13 cellular contexts compared by ENCODE assay signal in the genomic region with DNA sequence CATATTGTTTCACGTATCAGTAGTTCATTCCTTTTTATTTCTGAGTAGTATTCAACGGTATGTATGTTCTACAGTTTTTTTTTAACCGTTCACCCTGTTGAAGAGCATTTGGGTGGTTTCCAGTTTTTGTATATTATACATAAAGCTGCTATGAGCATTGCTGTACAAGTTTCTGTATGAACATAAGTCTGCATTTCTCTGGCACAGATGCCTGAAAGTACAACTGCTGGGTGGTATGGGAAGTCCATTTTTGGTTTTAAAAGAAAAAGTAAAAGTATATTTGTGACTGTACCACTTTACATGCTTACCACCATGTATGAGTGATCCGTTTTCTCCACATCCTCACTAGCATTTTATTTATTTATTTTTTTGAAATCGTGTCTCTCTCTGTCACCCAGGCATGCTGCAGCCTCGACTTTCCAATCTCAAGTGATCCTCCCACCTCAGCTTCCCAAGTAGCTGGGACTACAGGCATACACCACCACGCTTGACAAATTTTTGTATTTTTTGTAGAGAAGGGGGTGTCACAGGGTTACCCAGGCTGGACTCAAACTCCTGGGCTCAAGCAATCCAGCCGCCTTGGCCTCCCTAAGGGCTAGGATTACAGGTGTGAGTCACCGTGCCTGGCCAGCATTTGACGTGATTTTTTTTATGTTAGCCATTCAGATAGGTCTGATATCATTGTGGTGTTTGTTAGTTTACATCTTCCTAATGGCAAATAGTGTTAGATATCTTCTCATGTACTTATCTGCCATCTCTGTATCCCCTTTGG. TPM values are rescaled to one million over a fixed set of nuclear protein-coding genes. Genes with fewer than 3 reads are reported as not detected.
DNase-seq lines count a peak whose midpoint lies in the region; ATAC-seq and TF ChIP-seq lines count a peak whose summit lies in the region.
"Had no signal": no experiment of that assay in that cellular context is flagged by ENCODE, and none has a peak within 500 bp of the region (broad histone marks: within the 10 kb centered on the region; RNA-seq: fewer than 3 reads in every experiment).

No MANE protein-coding gene starts in this region.

- H3K4me1 ChIP-seq in PC-3 (ENCODE audit: insufficient read depth, low read length) (peaks cover 25% of the 10 kb centered on the region), prostate gland (replicated peaks) (no peaks in the 10 kb centered on the region), transverse colon (no peaks in the 10 kb centered on the region)

- no peaks in the 10 kb centered on the region for H3K79me2 ChIP-seq in PC-3 (ENCODE audit: low read length)

- H2AFZ ChIP-seq in PC-3 (ENCODE audit: low read length), result no peak overlapping the region

- no peaks in the 10 kb centered on the region for H4K20me1 ChIP-seq in PC-3 (ENCODE audit: low read length)

- DNase-seq in PC-3 (peak; percentile 60), anterior cingulate cortex (lab: John Stamatoyannopoulos, UW) (no peak), prostate gland (ENCODE audit: low spot score) (no peak), globus pallidus (ENCODE audit: low spot score) (no peak), transverse colon (no peak)
- DNase-seq: DMS 273 treated with DMSO at 0.1 percent for 48 hours, NCI-H510A treated with DMSO at 0.1 percent for 48 hours, WERI-Rb-1 had no signal

- H3K4me2 ChIP-seq in PC-3 (ENCODE audit: low read length), result no peak overlapping the region

- no TSS peak for BruUV-seq in PC-3 (replicated peaks; lab: Mats Ljungman, UMichigan)

- no peak overlapping the region for H3K4me3 ChIP-seq in PC-3 (ENCODE audit: low read length)
- H3K4me3 ChIP-seq in prostate gland, result no peak overlapping the region
- H3K4me3 ChIP-seq in transverse colon, result no peak overlapping the region
- H3K4me3 ChIP-seq: skin epidermis had no signal

- H3K27me3 ChIP-seq in PC-3 (ENCODE audit: low read length), result no peaks in the 10 kb centered on the region
- H3K27me3 ChIP-seq in prostate gland (replicated peaks; ENCODE audit: insufficient read depth), result no peaks in the 10 kb centered on the region
- peaks cover 67% of the 10 kb centered on the region for H3K27me3 ChIP-seq in transverse colon

- TF ChIP-seq CTCF in PC-3 (conservative IDR thresholded peaks at IDR 0.05; ENCODE audit: low read depth, low read length) (no peak), prostate gland (IDR thresholded peaks at IDR 0.05) (no peak), transverse colon (IDR thresholded peaks at IDR 0.05) (no peak)

- intact Hi-C loops in PC-3 (cut with micrococcal nuclease) (loop anchor here (10.0 kb wide), 1 partner anchor 241 kb away; no protein-coding TSS in a partner anchor), prostate gland (cut with DNase I) (loop anchor here (10.0 kb wide), 1 partner anchor 351 kb away; no protein-coding TSS in a partner anchor), transverse colon (cut with DNase I; ENCODE audit: low total_unique reads) (loop anchor here (10.0 kb wide), 1 partner anchor 361 kb away; no protein-coding TSS in a partner anchor)

- in situ Hi-C loops in transverse colon (cut with MboI; ENCODE audit: low pct_ligation_motif_present in 1 of 4, low pct_unique_long_range_greater_than_20kb in 1 of 4, low sequenced_read_pairs in 3 of 4), result loop anchor here in 2 of 4 donors (10.0 kb wide), 2 partner anchors 351 to 361 kb away; no protein-coding TSS in a partner anchor

- H3K36me3 ChIP-seq in PC-3 (ENCODE audit: low read depth, low read length) (no peaks in the 10 kb centered on the region), prostate gland (no peaks in the 10 kb centered on the region), transverse colon (no peaks in the 10 kb centered on the region)
- H3K36me3 ChIP-seq: WERI-Rb-1 had no signal

- H3F3A ChIP-seq in PC-3 (ENCODE audit: low read length, unreplicated experiment), result no peaks in the 10 kb centered on the region

- no peak overlapping the region for H3K9ac ChIP-seq in PC-3 (ENCODE audit: low read length)

- POLR2A ChIA-PET in PC-3 (lab: Charles Lee; ENCODE audit: unreplicated experiment), result no interaction called here

- WGBS in prostate gland, result 77% methylated on average over 10 of the region's 10 CpGs
- WGBS in transverse colon (ENCODE audit: low coverage in 1 of 2), 2 donors, result 63 to 78% methylated on average over 10 of the region's 10 CpGs

- ATAC-seq in GM18505 (IDR thresholded peaks at IDR 0.05; ENCODE audit: unreplicated experiment) (peak; percentile 58), GM21367 (IDR thresholded peaks at IDR 0.05; ENCODE audit: unreplicated experiment) (peak; percentile 74), HG03025 (IDR thresholded peaks at IDR 0.05; ENCODE audit: low FRiP score, unreplicated experiment) (peak; percentile 73), PC-3 (peak; percentile 71)

- no peaks in the 10 kb centered on the region for H3K9me3 ChIP-seq in PC-3 (ENCODE audit: low read length)
- H3K9me3 ChIP-seq in prostate gland, result no peaks in the 10 kb centered on the region
- H3K9me3 ChIP-seq in transverse colon, result no peaks in the 10 kb centered on the region

- no peak overlapping the region for H3K27ac ChIP-seq in PC-3 (ENCODE audit: low read length)
- H3K27ac ChIP-seq in prostate gland, result no peak overlapping the region
- no peak overlapping the region for H3K27ac ChIP-seq in transverse colon
- H3K27ac ChIP-seq: skin epidermis, WERI-Rb-1 had no signal

- TF ChIP-seq EP300 in transverse colon (IDR thresholded peaks at IDR 0.05; ENCODE audit: low read depth), result no peak

- CTCF ChIA-PET in PC-3 (lab: Charles Lee), result no interaction called here

- no peaks in the 10 kb centered on the region for H3K9me2 ChIP-seq in PC-3 (replicated peaks; ENCODE audit: low read length)

- TF ChIP-seq POLR2A in GM18505 (IDR thresholded peaks at IDR 0.05; ENCODE audit: borderline replicate concordance, extremely low read depth, insufficient read depth, insufficient read length), result no peak
- no peak for TF ChIP-seq POLR2A in prostate gland (IDR thresholded peaks at IDR 0.05)
- no peak for TF ChIP-seq POLR2A in transverse colon (IDR thresholded peaks at IDR 0.05)

RNA-seq across cellular contexts. Expression of a gene that starts 11.0 kb away (rescaled TPM):
- not detected in 2 replicates for total RNA-seq in PC-3 (2014; rRNA removed)
- total RNA-seq in prostate gland, result under 1 TPM in 1 of 2 donors, not detected in 1; 0.85 TPM
- not detected for total RNA-seq in transverse colon
- total RNA-seq: lung microvascular endothelial cell had no signal
